Comparison of ENCODE assay signal across 8 cellular contexts in the genomic region with DNA sequence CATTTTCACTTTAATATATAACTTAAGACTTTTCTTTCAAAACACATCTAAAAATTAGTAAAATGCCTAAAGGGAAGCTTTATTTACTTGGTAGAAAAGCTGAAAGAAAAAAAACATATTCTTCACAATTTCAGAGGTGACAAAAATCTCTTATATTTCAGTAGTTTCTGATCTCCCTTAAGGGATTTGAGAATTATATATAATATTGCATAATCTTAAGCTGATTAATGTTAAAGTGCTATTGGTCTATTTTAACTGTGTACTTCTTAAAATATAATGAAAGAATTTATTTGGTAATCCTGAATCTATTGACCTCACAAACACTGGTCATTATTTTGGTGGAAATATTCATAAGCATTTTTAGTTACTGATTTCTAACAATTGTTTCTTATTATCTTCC. TPM values are rescaled to one million over a fixed set of nuclear protein-coding genes. Genes with fewer than 3 reads are reported as not detected.
A peak's percentile ranks its signal among the peaks of the same experiment; 100 is the strongest.
DNase-seq lines count a peak whose midpoint lies in the region; ATAC-seq and TF ChIP-seq lines count a peak whose summit lies in the region.

No MANE protein-coding gene starts in this region.

- peak overlapping the region; percentile 82 for H3K27ac ChIP-seq in KMS-11

- H4K20me1 ChIP-seq in KMS-11 (ENCODE audit: insufficient read depth): no peaks in the 10 kb centered on the region

- H3K4me3 Mint-ChIP-seq in central memory CD8-positive, alpha-beta T cell: peak overlapping the region; percentile 94
- H3K4me3 Mint-ChIP-seq in naive B cell: peak overlapping the region; percentile 91 to 98 (median 98)

- peak overlapping the region; percentile 89 for H3K9ac ChIP-seq in KMS-11

- H3K27ac Mint-ChIP-seq in central memory CD8-positive, alpha-beta T cell (ENCODE audit: low read depth): peak overlapping the region; percentile 94
- peak overlapping the region in 5 of 6 donors; percentile 75 to 96 (median 95) for H3K27ac Mint-ChIP-seq in naive B cell

- H3K4me3 ChIP-seq in AG04449 (ENCODE audit: low read depth, low read length): peak overlapping the region; percentile 79
- H3K4me3 ChIP-seq in KMS-11 (IDR thresholded peaks at IDR 0.05; ENCODE audit: insufficient read depth, low read depth, low read length): peak overlapping the region; percentile 100

- H3K4me1 ChIP-seq in KMS-11 (ENCODE audit: low read depth, poor library complexity, severe bottlenecking): peaks cover 34% of the 10 kb centered on the region

- CTCF ChIA-PET in AG04449 (lab: Yijun Ruan, JAX): interaction anchor here (1.0 to 9.2 kb wide), 5 partner anchors 100 to 178 kb away, joined by 3 to 144 read pairs (median 5); a partner anchor contains a TSS

- no peak for DNase-seq in AG04449 (ENCODE audit: low read depth, low spot score)
- no peak for DNase-seq in central memory CD8-positive, alpha-beta T cell (ENCODE audit: low spot score in 2 of 2)
- DNase-seq in naive B cell: no peak
- DNase-seq in hippocampal formation (lab: John Stamatoyannopoulos, UW): no peak
- DNase-seq in HT-29 (ENCODE audit: low spot score): no peak

- H3K79me2 ChIP-seq in KMS-11 (ENCODE audit: insufficient read depth, low read depth): peaks cover 30% of the 10 kb centered on the region; the same call in 1 of the 2 replicates

- H2AFZ ChIP-seq in KMS-11 (ENCODE audit: low read depth): peak overlapping the region; percentile 92

- H3K4me1 Mint-ChIP-seq in central memory CD8-positive, alpha-beta T cell: peaks cover 28% of the 10 kb centered on the region
- peaks cover 20 to 32% (median 29%) of the 10 kb centered on the region in 3 donors for H3K4me1 Mint-ChIP-seq in naive B cell

- TF ChIP-seq CTCF in AG04449 (IDR thresholded peaks at IDR 0.05; ENCODE audit: insufficient read depth, low read length, missing control alignments) (no peak), KMS-11 (conservative IDR thresholded peaks at IDR 0.05; ENCODE audit: low read depth, low read length) (no peak)

- no peaks in the 10 kb centered on the region for H3K27me3 Mint-ChIP-seq in central memory CD8-positive, alpha-beta T cell
- no peaks in the 10 kb centered on the region for H3K27me3 Mint-ChIP-seq in naive B cell

- peak overlapping the region; percentile 62 for H3K4me2 ChIP-seq in KMS-11

- peaks cover 6% of the 10 kb centered on the region for H3K36me3 Mint-ChIP-seq in central memory CD8-positive, alpha-beta T cell (ENCODE audit: insufficient read depth)
- H3K36me3 Mint-ChIP-seq in naive B cell: no peaks in the 10 kb centered on the region

- POLR2A ChIA-PET in AG04449 (lab: Yijun Ruan, JAX): interaction anchor here (1.8 kb wide), 1 partner anchor 178 kb away, joined by 5 read pairs; a partner anchor contains a TSS

- H3K9me3 Mint-ChIP-seq in central memory CD8-positive, alpha-beta T cell: no peaks in the 10 kb centered on the region
- no peaks in the 10 kb centered on the region for H3K9me3 Mint-ChIP-seq in naive B cell

- no peaks in the 10 kb centered on the region for H3K36me3 ChIP-seq in KMS-11 (ENCODE audit: insufficient read depth)

- no peak for ATAC-seq in central memory CD8-positive, alpha-beta T cell (replicated peaks; ENCODE audit: extremely low read depth, poor library complexity, severe bottlenecking)
- ATAC-seq in naive B cell (ENCODE audit: low read depth in 2 of 2): no peak
- no peak for ATAC-seq in GM21390 (IDR thresholded peaks at IDR 0.05; ENCODE audit: unreplicated experiment)
- ATAC-seq in HG03175 (IDR thresholded peaks at IDR 0.05; ENCODE audit: unreplicated experiment): no peak

- H3K27me3 ChIP-seq in KMS-11 (ENCODE audit: insufficient read depth, low read depth): no peaks in the 10 kb centered on the region

RNA-seq across cellular contexts. Expression of a gene that starts 1.2 kb away (rescaled TPM):
- 10 to 100 TPM; 20.8 to 35.5 (median 26.9) TPM for polyA plus RNA-seq in naive B cell (ENCODE audit: low read depth in 6 of 6)
- total RNA-seq in HT-29 (2014; rRNA removed; shearing (Covaris generic)): 8.7 and 10.5 TPM in 2 replicates

RNA-seq across cellular contexts. Expression of a gene that starts 55.8 kb away (rescaled TPM):
- under 1 TPM in 2 of 6 donors, not detected in 4; 0.05 to 0.20 TPM for polyA plus RNA-seq in naive B cell (ENCODE audit: low read depth in 6 of 6)
- 5.9 and 6.2 TPM in 2 replicates for total RNA-seq in HT-29 (2014; rRNA removed; shearing (Covaris generic))
